13 cellular contexts compared by ENCODE assay signal in the genomic region with DNA sequence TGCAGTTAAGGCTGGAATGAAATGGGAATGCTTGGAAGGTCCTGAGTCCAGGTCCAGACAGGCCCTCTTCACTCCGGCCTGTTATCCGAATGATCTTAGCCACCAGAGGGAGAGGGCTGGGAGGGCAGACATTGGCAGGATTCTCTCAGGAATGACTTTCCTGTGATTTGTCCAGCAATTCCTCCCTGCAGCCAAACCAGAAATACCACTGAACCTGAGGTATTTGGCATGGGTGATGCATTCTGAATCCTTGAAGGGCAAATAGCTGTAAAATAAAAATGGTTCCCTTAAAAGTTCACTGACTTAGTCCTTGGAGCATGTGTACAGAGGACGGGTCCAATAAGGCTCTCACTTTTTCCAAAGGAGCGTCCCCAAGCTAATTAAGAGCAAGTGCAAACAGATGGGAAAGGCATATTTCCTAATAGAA.
DNase-seq lines count a peak whose midpoint lies in the region; TF ChIP-seq lines count a peak whose summit lies in the region.
"Had no signal": no experiment of that assay in that cellular context is flagged by ENCODE, and none has a peak within 500 bp of the region (broad histone marks: within the 10 kb centered on the region; RNA-seq: fewer than 3 reads in every experiment).

No MANE protein-coding gene starts in this region.

- H3K27me3 Mint-ChIP-seq in mesothelial cell of epicardium (ENCODE audit: low read depth) = peaks cover 1% of the 10 kb centered on the region
- H3K27me3 Mint-ChIP-seq in glutamatergic neuron (ENCODE audit: unreplicated experiment) = peaks cover 1% of the 10 kb centered on the region

- H3K4me3 Mint-ChIP-seq in mesothelial cell of epicardium (no peak overlapping the region), glutamatergic neuron (ENCODE audit: unreplicated experiment) (no peak overlapping the region)
- H3K4me3 Mint-ChIP-seq: B cell, immature natural killer cell had no signal

- peak; percentile 91 for DNase-seq in AG08395 (ENCODE audit: low spot score)
- DNase-seq in HS-5 (ENCODE audit: low read depth) = peak; percentile 30
- peak; percentile 81 for DNase-seq in dedifferentiated amniotic fluid mesenchymal stem cell (ENCODE audit: extremely low spot score)
- no peak for DNase-seq in mesothelial cell of epicardium (ENCODE audit: low spot score in 2 of 2, unreplicated experiment in 2 of 2)
- no peak for DNase-seq in central memory CD4-positive, alpha-beta T cell
- DNase-seq in glutamatergic neuron = no peak
- DNase-seq in germinal center (ENCODE audit: low spot score) = no peak
- DNase-seq in NCI-H510A (lab: John Stamatoyannopoulos, UW) = no peak
- DNase-seq: activated CD4-positive, alpha-beta T cell treated with anti-CD3 and anti-CD28 coated beads for 1 hour; activated T-cell treated with anti-CD3 and anti-CD28 coated beads, Interleukin-2, amount 50 U/mL, for 1 hour; immature natural killer cell; NCI-H2029 had no signal

- peak overlapping the region; percentile 14 for H3K27ac Mint-ChIP-seq in mesothelial cell of epicardium
- H3K27ac Mint-ChIP-seq in glutamatergic neuron (ENCODE audit: unreplicated experiment) = no peak overlapping the region
- H3K27ac Mint-ChIP-seq: B cell, immature natural killer cell had no signal

- H3K4me1 Mint-ChIP-seq in mesothelial cell of epicardium (peaks cover 14% of the 10 kb centered on the region), glutamatergic neuron (ENCODE audit: low read depth, unreplicated experiment) (no peaks in the 10 kb centered on the region)
- H3K4me1 Mint-ChIP-seq: B cell, immature natural killer cell had no signal

- peaks cover 27% of the 10 kb centered on the region for H3K9me3 Mint-ChIP-seq in mesothelial cell of epicardium
- H3K9me3 Mint-ChIP-seq in glutamatergic neuron (ENCODE audit: unreplicated experiment) = peaks cover 4% of the 10 kb centered on the region

- peaks cover 2% of the 10 kb centered on the region for H3K36me3 Mint-ChIP-seq in mesothelial cell of epicardium
- H3K36me3 Mint-ChIP-seq in glutamatergic neuron (ENCODE audit: unreplicated experiment) = peaks cover 14% of the 10 kb centered on the region
- H3K36me3 Mint-ChIP-seq: immature natural killer cell had no signal

- TF ChIP-seq CTCF in mesothelial cell of epicardium (IDR thresholded peaks at IDR 0.05; ENCODE audit: unreplicated experiment) = no peak
- no peak for TF ChIP-seq CTCF in glutamatergic neuron (IDR thresholded peaks at IDR 0.05; ENCODE audit: partially characterized antibody, unreplicated experiment)

Comparison
In these comparisons a context has a peak if more than half of its experiments do, and no peak if none do; other contexts are left out.
1. DNase-seq: peak in AG08395 (single experiment), HS-5 (single experiment) and dedifferentiated amniotic fluid mesenchymal stem cell (single experiment); none in mesothelial cell of epicardium (0 of 2), central memory CD4-positive, alpha-beta T cell (single experiment), glutamatergic neuron (single experiment), germinal center (single experiment) and NCI-H510A (single experiment).